In genomic region chr18:80185545-80185944, GRCh38 we compare ENCODE assay signal across 17 cellular contexts.
DNase-seq lines count a peak whose midpoint lies in the region; ATAC-seq, FAIRE-seq and TF ChIP-seq lines count a peak whose summit lies in the region.
"Had no signal": no experiment of that assay in that cellular context is flagged by ENCODE, and none has a peak within 500 bp of the region (broad histone marks: within the 10 kb centered on the region; RNA-seq: fewer than 3 reads in every experiment).

No MANE protein-coding gene starts in this region.

- H3K9me3 ChIP-seq in astrocyte (ENCODE audit: insufficient read depth, low read depth, low read length) (no peaks in the 10 kb centered on the region), neural progenitor cell (ENCODE audit: low read depth) (no peaks in the 10 kb centered on the region), thyroid gland (no peaks in the 10 kb centered on the region), adrenal gland (replicated peaks in 1 of 3) (no peaks in the 10 kb centered on the region)
- H3K9me3 ChIP-seq: Caco-2, HAP-1 had no signal

- peaks cover 8% of the 10 kb centered on the region for H3K36me3 Mint-ChIP-seq in astrocyte (ENCODE audit: low read depth, unreplicated experiment)
- H3K36me3 Mint-ChIP-seq in neural progenitor cell = peaks cover 17% of the 10 kb centered on the region

- H4K20me1 ChIP-seq in astrocyte (ENCODE audit: insufficient read depth, low read length) = peaks cover 20% of the 10 kb centered on the region
- H4K20me1 ChIP-seq in neural progenitor cell (ENCODE audit: low read depth) = peaks cover 10% of the 10 kb centered on the region

- H3K4me1 Mint-ChIP-seq in astrocyte (ENCODE audit: low read depth, unreplicated experiment) (peaks cover 10% of the 10 kb centered on the region), neural progenitor cell (peaks cover 5% of the 10 kb centered on the region)

- H3K4me3 ChIP-seq in astrocyte (ENCODE audit: insufficient read depth, low read depth, low read length) = no peak overlapping the region
- H3K4me3 ChIP-seq in neural progenitor cell = no peak overlapping the region
- H3K4me3 ChIP-seq in thyroid gland (replicated peaks in 1 of 3) = no peak overlapping the region
- H3K4me3 ChIP-seq in adrenal gland = no peak overlapping the region
- H3K4me3 ChIP-seq: GM23248, HAP-1 had no signal

- no peak overlapping the region for H3K27ac ChIP-seq in astrocyte (ENCODE audit: low read depth, low read length)
- no peak overlapping the region for H3K27ac ChIP-seq in neural progenitor cell
- H3K27ac ChIP-seq in thyroid gland = peak overlapping the region in 2 of 3 donors; percentile 95 to 98
- H3K27ac ChIP-seq in adrenal gland = no peak overlapping the region
- H3K27ac ChIP-seq: C4-2B, GM23248 had no signal

- H3K27ac Mint-ChIP-seq in astrocyte (ENCODE audit: unreplicated experiment) = no peak overlapping the region
- H3K27ac Mint-ChIP-seq in neural progenitor cell = peak overlapping the region; percentile 2
- H3K27ac Mint-ChIP-seq: CD4-positive, alpha-beta T cell had no signal

- H3K27me3 ChIP-seq in astrocyte (ENCODE audit: insufficient read depth, low read length) (no peaks in the 10 kb centered on the region), neural progenitor cell (no peaks in the 10 kb centered on the region), thyroid gland (no peaks in the 10 kb centered on the region), adrenal gland (no peaks in the 10 kb centered on the region)

- WGBS in thyroid gland, 2 donors = 95 to 96% methylated on average over 12 of the region's 12 CpGs
- WGBS in adrenal gland, 4 donors = 91 to 95% (median 94%) methylated on average over 12 of the region's 12 CpGs

- TF ChIP-seq POLR2A in thyroid gland (IDR thresholded peaks at IDR 0.05) (no peak), adrenal gland (IDR thresholded peaks at IDR 0.05) (no peak)

- H3K9me3 Mint-ChIP-seq in astrocyte (ENCODE audit: unreplicated experiment) (no peaks in the 10 kb centered on the region), neural progenitor cell (no peaks in the 10 kb centered on the region)
- H3K9me3 Mint-ChIP-seq: CD4-positive, alpha-beta T cell had no signal

- H3K36me3 ChIP-seq in astrocyte (ENCODE audit: insufficient read depth, low read length) = no peaks in the 10 kb centered on the region
- H3K36me3 ChIP-seq in neural progenitor cell = no peaks in the 10 kb centered on the region
- no peaks in the 10 kb centered on the region for H3K36me3 ChIP-seq in thyroid gland
- no peaks in the 10 kb centered on the region for H3K36me3 ChIP-seq in adrenal gland (replicated peaks in 1 of 2)
- H3K36me3 ChIP-seq: HAP-1 had no signal

- H3K27me3 Mint-ChIP-seq in astrocyte (ENCODE audit: low read depth, unreplicated experiment) = no peaks in the 10 kb centered on the region
- peaks cover 16% of the 10 kb centered on the region for H3K27me3 Mint-ChIP-seq in neural progenitor cell (ENCODE audit: insufficient read depth, low read depth)

- no peak for TF ChIP-seq CTCF in D721Med (IDR thresholded peaks at IDR 0.05; ENCODE audit: insufficient read depth, missing control alignments)
- no peak for TF ChIP-seq CTCF in astrocyte (IDR thresholded peaks at IDR 0.05; ENCODE audit: insufficient read depth, low read depth, low read length)
- no peak for TF ChIP-seq CTCF in neural progenitor cell (IDR thresholded peaks at IDR 0.05)
- no peak for TF ChIP-seq CTCF in thyroid gland (IDR thresholded peaks at IDR 0.05)
- TF ChIP-seq CTCF in adrenal gland (IDR thresholded peaks at IDR 0.05) = no peak

- H3K9ac ChIP-seq in astrocyte (ENCODE audit: low read length) (no peak overlapping the region), neural progenitor cell (no peak overlapping the region)
- H3K9ac ChIP-seq: GM23248 had no signal

- H3K79me2 ChIP-seq in astrocyte (ENCODE audit: insufficient read depth, low read length) (no peaks in the 10 kb centered on the region), neural progenitor cell (ENCODE audit: low read depth) (no peaks in the 10 kb centered on the region)

- no peak for ATAC-seq in GM18520 (IDR thresholded peaks at IDR 0.05; ENCODE audit: unreplicated experiment)

- DNase-seq in D721Med (ENCODE audit: insufficient read length, low spot score) (no peak), astrocyte (ENCODE audit: low read depth) (no peak), neural progenitor cell (ENCODE audit: low spot score) (no peak), thyroid gland (no peak), adrenal gland (no peak)
- DNase-seq: ACHN; AML-193; Caco-2; CD4-positive, alpha-beta T cell; DMS153; DMS79 treated with DMSO at 0.1 percent for 48 hours; GF-D8; GM23248 had no signal

- intact Hi-C loops in thyroid gland (cut with DNase I) (no loop called here), adrenal gland (cut with DNase I) (no loop called here)

- H3K4me2 ChIP-seq in astrocyte (ENCODE audit: low read length) (no peak overlapping the region), neural progenitor cell (no peak overlapping the region)

- H2AFZ ChIP-seq in astrocyte (ENCODE audit: low read depth, low read length) = no peak overlapping the region
- H2AFZ ChIP-seq in neural progenitor cell (replicated peaks) = no peak overlapping the region
- H2AFZ ChIP-seq: GM23248 had no signal

- H3F3A ChIP-seq in neural progenitor cell (ENCODE audit: low read depth) = no peaks in the 10 kb centered on the region

- FAIRE-seq in D721Med (lab: Jason Lieb, UNC) (peak; percentile 53), astrocyte (lab: Jason Lieb, UNC) (peak; percentile 20)
- FAIRE-seq: A204.1 had no signal

- H3K4me1 ChIP-seq in astrocyte (ENCODE audit: insufficient read depth, low read length) (no peaks in the 10 kb centered on the region), neural progenitor cell (no peaks in the 10 kb centered on the region), thyroid gland (peaks cover 49 to 67% of the 10 kb centered on the region in 2 donors), adrenal gland (replicated peaks in 1 of 2) (no peaks in the 10 kb centered on the region)
- H3K4me1 ChIP-seq: Caco-2, HAP-1 had no signal

- H3K4me3 Mint-ChIP-seq in astrocyte (ENCODE audit: unreplicated experiment) (no peak overlapping the region), neural progenitor cell (no peak overlapping the region)
- H3K4me3 Mint-ChIP-seq: CD4-positive, alpha-beta T cell had no signal

Comparison
In these comparisons a context has a peak if more than half of its experiments do, and no peak if none do; other contexts are left out.
1. H3K27ac ChIP-seq: peak in thyroid gland (2 of 3); none in astrocyte (single experiment), neural progenitor cell (single experiment) and adrenal gland (0 of 5).